8 cellular contexts compared by ENCODE assay signal in the genomic region with DNA sequence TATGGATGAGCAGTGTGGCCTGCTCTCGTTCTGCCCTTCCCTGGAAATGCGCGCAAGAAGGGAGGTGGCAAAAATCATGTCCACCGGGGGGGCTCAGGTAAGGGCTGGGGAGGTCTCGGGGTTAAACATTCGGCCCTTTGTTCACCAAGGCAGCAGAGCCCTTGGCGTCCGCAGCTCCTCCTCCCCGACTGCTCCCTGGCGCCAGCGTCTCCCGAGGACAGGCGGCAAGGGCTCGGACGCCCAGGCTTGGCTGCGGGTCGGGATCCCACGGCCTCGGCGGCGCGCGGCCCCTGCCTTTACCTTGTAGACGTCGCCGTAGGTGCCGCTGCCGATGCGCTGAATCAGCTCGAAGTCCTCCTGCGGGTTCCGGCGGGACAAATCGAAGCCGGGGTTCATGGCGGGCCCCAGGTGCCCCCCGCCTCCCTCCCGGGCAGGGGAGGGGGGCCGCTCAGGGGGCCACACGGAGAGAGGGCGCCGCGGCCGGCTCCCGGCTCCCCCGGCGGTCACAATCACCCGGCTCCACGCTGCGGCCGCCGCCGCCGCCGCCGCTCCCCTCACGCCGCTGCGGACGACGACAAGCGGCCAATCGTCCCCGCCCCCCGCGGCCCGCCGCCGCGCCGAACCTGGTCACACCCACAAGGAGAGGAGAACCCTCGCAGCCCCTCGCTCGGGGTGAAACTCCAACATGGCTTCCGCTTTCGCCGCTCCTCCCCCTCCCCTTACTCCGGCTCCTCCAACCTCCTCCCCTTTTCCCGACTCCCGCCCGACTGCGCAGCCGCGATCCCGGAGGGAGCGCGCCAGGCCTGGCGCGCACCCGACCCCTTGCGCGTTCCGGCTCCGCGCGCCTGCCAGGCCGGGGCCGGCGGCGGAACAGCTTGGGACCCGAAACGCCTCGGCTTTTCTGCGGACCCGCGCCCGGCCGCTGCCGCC. TPM values are rescaled to one million over a fixed set of nuclear protein-coding genes. Genes with fewer than 3 reads are reported as not detected.
DNase-seq lines count a peak whose midpoint lies in the region; ATAC-seq and TF ChIP-seq lines count a peak whose summit lies in the region.

A gene (minus strand): TSS at position 694 of the 930 bp plus-strand sequence. CDS start 298 bp downstream, at position 396.

- peak; percentile 72 for ATAC-seq in HG02870 (IDR thresholded peaks at IDR 0.05; ENCODE audit: unreplicated experiment)
- ATAC-seq in left ventricle myocardium superior = peak; percentile 91

- under 1% methylated on average over 88 of the region's 109 CpGs for WGBS in prostate gland

- intact Hi-C loops in left ventricle myocardium superior (cut with micrococcal nuclease) (loop anchor here (5.0 kb wide), 1 partner anchor 55 kb away; no protein-coding TSS in a partner anchor), prostate gland (cut with DNase I) (loop anchor here (5.0 kb wide), 2 partner anchors 50 to 80 kb away; no protein-coding TSS in a partner anchor)

- no peaks in the 10 kb centered on the region for H3K36me3 Mint-ChIP-seq in T-helper 1 cell treated with Interleukin-12 subunit alpha and Interleukin-12 subunit beta and Interleukin-4 antibody, amounts not matched to agents 30 μg/mL and 1 μg/mL, for 36 hours (ENCODE audit: low read depth)

- no peaks in the 10 kb centered on the region for H3K9me3 Mint-ChIP-seq in T-helper 1 cell treated with Interleukin-12 subunit alpha and Interleukin-12 subunit beta and Interleukin-4 antibody, amounts not matched to agents 30 μg/mL and 1 μg/mL, for 36 hours

- TF ChIP-seq POLR2A in GM15510 (IDR thresholded peaks at IDR 0.05; ENCODE audit: borderline replicate concordance, extremely low read depth, insufficient read length) (peak; percentile 59), prostate gland (IDR thresholded peaks at IDR 0.05) (peak; percentile 89)

- peak within 1 kb of the TSS; percentile 91 for H3K4me3 Mint-ChIP-seq in T-helper 1 cell treated with Interleukin-12 subunit alpha and Interleukin-12 subunit beta and Interleukin-4 antibody, amounts not matched to agents 30 μg/mL and 1 μg/mL, for 36 hours

- peaks cover 6% of the 10 kb centered on the region for H3K4me1 ChIP-seq in prostate gland (replicated peaks)

- no peaks in the 10 kb centered on the region for H3K27me3 Mint-ChIP-seq in T-helper 1 cell treated with Interleukin-12 subunit alpha and Interleukin-12 subunit beta and Interleukin-4 antibody, amounts not matched to agents 30 μg/mL and 1 μg/mL, for 36 hours (ENCODE audit: low read depth)

- H3K27me3 ChIP-seq in prostate gland (replicated peaks; ENCODE audit: insufficient read depth) = no peaks in the 10 kb centered on the region

- TF ChIP-seq CTCF in prostate gland (IDR thresholded peaks at IDR 0.05) = no peak

- H3K27ac ChIP-seq in prostate gland = peak within 1 kb of the TSS; percentile 94 to 98

- H3K4me1 Mint-ChIP-seq in T-helper 1 cell treated with Interleukin-12 subunit alpha and Interleukin-12 subunit beta and Interleukin-4 antibody, amounts not matched to agents 30 μg/mL and 1 μg/mL, for 36 hours (ENCODE audit: low read depth) = peaks cover 33% of the 10 kb centered on the region

- H3K27ac Mint-ChIP-seq in T-helper 1 cell treated with Interleukin-12 subunit alpha and Interleukin-12 subunit beta and Interleukin-4 antibody, amounts not matched to agents 30 μg/mL and 1 μg/mL, for 36 hours = peak within 1 kb of the TSS; percentile 71

- H3K4me3 ChIP-seq in prostate gland = peak within 1 kb of the TSS; percentile 79 to 94

- no peaks in the 10 kb centered on the region for H3K36me3 ChIP-seq in prostate gland

- H3K9me3 ChIP-seq in prostate gland = no peaks in the 10 kb centered on the region

- peak; percentile 92 for DNase-seq in NCI-H146 treated with DMSO at 0.1 percent for 48 hours (lab: John Stamatoyannopoulos, UW; ENCODE audit: unreplicated experiment)
- DNase-seq in amygdala (lab: John Stamatoyannopoulos, UW) = peak; percentile 49 to 92 (median 83)
- DNase-seq in left ventricle myocardium superior = peak; percentile 94
- peak; percentile 92 for DNase-seq in prostate gland (ENCODE audit: low spot score)
- DNase-seq in ureter (ENCODE audit: low spot score) = peak; percentile 95

RNA-seq across cellular contexts. Expression of the gene that starts here (rescaled TPM):
- 31.4 TPM for total RNA-seq in left ventricle myocardium superior
- total RNA-seq in prostate gland = 10 to 100 TPM; 34.3 to 41.8 TPM
- total RNA-seq in ureter = 73.3 TPM

Comparison
In these comparisons a context has a peak if more than half of its experiments do, and no peak if none do; other contexts are left out.
1. Peak in every context shown above with its lines: DNase-seq, ATAC-seq, H3K4me3 ChIP-seq and H3K27ac ChIP-seq.